In genomic region chr14:81990312-81990761, GRCh38 we compare ENCODE assay signal across 8 cellular contexts.
DNase-seq lines count a peak whose midpoint lies in the region; ATAC-seq and TF ChIP-seq lines count a peak whose summit lies in the region.
"Had no signal": no experiment of that assay in that cellular context is flagged by ENCODE, and none has a peak within 500 bp of the region (broad histone marks: within the 10 kb centered on the region; RNA-seq: fewer than 3 reads in every experiment).

No MANE protein-coding gene starts in this region.

- DNase-seq in G401 (ENCODE audit: low spot score) (peak; percentile 57), LNCaP clone FGC (ENCODE audit: low read depth) (peak; percentile 32), dorsolateral prefrontal cortex (peak in 4 of 10 donors; percentile 13 to 59 (median 34)), mesothelial cell of epicardium (ENCODE audit: low spot score in 2 of 2, unreplicated experiment in 2 of 2) (peak; percentile 18 to 73), testis (peak; percentile 70)

- H3K4me1 ChIP-seq in testis: no peaks in the 10 kb centered on the region

- no peak overlapping the region for H3K4me3 Mint-ChIP-seq in mesothelial cell of epicardium
- H3K4me3 Mint-ChIP-seq: central memory CD8-positive, alpha-beta T cell had no signal

- H3K27ac Mint-ChIP-seq in mesothelial cell of epicardium: no peak overlapping the region

- TF ChIP-seq CTCF in LNCaP clone FGC (IDR thresholded peaks at IDR 0.05; ENCODE audit: control insufficient read depth, extremely low read depth, insufficient read depth): peak; percentile 85
- TF ChIP-seq CTCF in dorsolateral prefrontal cortex (IDR thresholded peaks at IDR 0.05 in 54 of 56, conservative IDR thresholded peaks at IDR 0.05 in 2 of 56; ENCODE audit: low read depth in 1 of 56, partially characterized antibody in 56 of 56): peak; percentile 81 to 98 (median 91)
- TF ChIP-seq CTCF in mesothelial cell of epicardium (IDR thresholded peaks at IDR 0.05; ENCODE audit: unreplicated experiment): peak; percentile 89
- TF ChIP-seq CTCF in testis (IDR thresholded peaks at IDR 0.05): peak; percentile 47 to 87 (median 82)

- ATAC-seq in GM21526 (IDR thresholded peaks at IDR 0.05; ENCODE audit: low FRiP score, unreplicated experiment) (peak; percentile 79), SK-N-SH treated with all-trans-retinoic acid at 6 μM for 48 hours (peak; percentile 36; the same call in 1 of the 3 replicates)

- in situ Hi-C loops in G401 (cut with HindIII; ENCODE audit: low sequenced_read_pairs): no loop called here

- H3K9me3 ChIP-seq in testis: no peaks in the 10 kb centered on the region

- no peak for TF ChIP-seq POLR2A in testis (IDR thresholded peaks at IDR 0.05)

- peaks cover 0 to 2% (median 0%) of the 10 kb centered on the region in 45 donors for H3K27me3 ChIP-seq in dorsolateral prefrontal cortex
- H3K27me3 ChIP-seq in testis: no peaks in the 10 kb centered on the region

- intact Hi-C loops in dorsolateral prefrontal cortex (cut with DNase I): loop anchor here in 1 of 2 donors (10.0 kb wide), 1 partner anchor 276 kb away; no protein-coding TSS in a partner anchor
- intact Hi-C loops in testis (cut with DNase I; ENCODE audit: low total_unique reads): no loop called here

- H3K9me3 Mint-ChIP-seq in mesothelial cell of epicardium: no peaks in the 10 kb centered on the region
- H3K9me3 Mint-ChIP-seq: central memory CD8-positive, alpha-beta T cell had no signal

- WGBS in testis, 2 donors: 22 to 40% methylated on average over 7 of the region's 7 CpGs

- peaks cover 15% of the 10 kb centered on the region for H3K4me1 Mint-ChIP-seq in mesothelial cell of epicardium
- H3K4me1 Mint-ChIP-seq: central memory CD8-positive, alpha-beta T cell had no signal

- no peaks in the 10 kb centered on the region for H3K36me3 ChIP-seq in testis (ENCODE audit: low read depth, missing control alignments)

- no peaks in the 10 kb centered on the region for H3K36me3 Mint-ChIP-seq in mesothelial cell of epicardium

- no peak overlapping the region for H3K4me3 ChIP-seq in LNCaP clone FGC (ENCODE audit: low read depth, low read length)
- no peak overlapping the region for H3K4me3 ChIP-seq in dorsolateral prefrontal cortex
- no peak overlapping the region for H3K4me3 ChIP-seq in testis

- no peak overlapping the region for H3K27ac ChIP-seq in dorsolateral prefrontal cortex
- H3K27ac ChIP-seq in testis: no peak overlapping the region

- H3K27me3 Mint-ChIP-seq in mesothelial cell of epicardium (ENCODE audit: low read depth): no peaks in the 10 kb centered on the region
- H3K27me3 Mint-ChIP-seq: central memory CD8-positive, alpha-beta T cell had no signal

TF ChIP-seq in SK-N-SH treated with all-trans-retinoic acid at 6 μM for 48 hours, 23 proteins besides CTCF, POLR2A, EP300 and RAD21:
- TF ChIP-seq TCF4 (CRISPR knock-in tag; IDR thresholded peaks at IDR 0.05; ENCODE audit: borderline replicate concordance): no peak
